Comparison of ENCODE assay signal across 8 cellular contexts in the genomic region with DNA sequence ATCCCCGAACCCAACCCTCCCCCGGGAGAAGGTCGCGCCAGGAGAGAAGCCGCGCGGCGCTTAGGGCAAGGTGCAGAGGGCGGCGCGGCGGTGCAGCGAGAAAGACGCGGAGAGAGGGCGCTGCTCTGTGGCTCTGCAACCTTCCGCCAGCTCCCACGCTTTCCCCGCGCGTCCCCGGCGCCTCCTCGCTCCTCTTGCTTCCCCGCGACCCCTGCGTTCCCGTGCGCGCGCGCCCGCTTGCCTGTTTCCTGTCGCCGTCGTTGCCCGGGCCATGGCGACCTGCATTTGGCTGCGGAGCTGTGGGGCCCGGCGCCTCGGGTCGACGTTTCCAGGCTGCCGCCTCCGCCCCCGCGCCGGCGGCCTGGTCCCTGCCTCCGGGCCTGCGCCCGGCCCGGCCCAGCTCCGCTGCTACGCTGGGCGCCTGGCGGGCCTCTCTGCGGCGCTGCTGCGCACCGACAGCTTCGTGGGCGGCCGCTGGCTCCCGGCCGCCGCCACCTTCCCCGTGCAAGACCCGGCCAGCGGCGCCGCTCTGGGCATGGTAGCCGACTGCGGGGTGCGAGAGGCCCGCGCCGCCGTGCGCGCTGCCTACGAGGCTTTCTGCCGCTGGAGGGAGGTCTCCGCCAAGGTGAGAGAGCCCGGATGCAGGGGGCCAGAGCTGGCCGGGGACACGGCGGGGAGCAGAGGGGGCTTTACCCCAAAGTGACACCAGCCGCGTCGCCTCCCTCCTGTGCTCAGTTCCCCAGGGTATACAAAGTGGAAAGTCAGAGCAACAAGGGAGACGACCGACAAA. TPM values are rescaled to one million over a fixed set of nuclear protein-coding genes. Genes with fewer than 3 reads are reported as not detected.
DNase-seq lines count a peak whose midpoint lies in the region; ATAC-seq, FAIRE-seq and TF ChIP-seq lines count a peak whose summit lies in the region.

A gene (plus strand): TSS at position 244 of the 790 bp plus-strand sequence. CDS start 28 bp downstream, at position 272.

- no peak for DNase-seq in D721Med (ENCODE audit: insufficient read length, low spot score)
- peak; percentile 9 for DNase-seq in HT1080 (ENCODE audit: low read depth)
- peak; percentile 76 for DNase-seq in RKO (ENCODE audit: low spot score)
- peak; percentile 43 for DNase-seq in fibroblast of villous mesenchyme (ENCODE audit: low read depth)
- DNase-seq in stromal cell of bone marrow (ENCODE audit: low read depth), result peak; percentile 16

- TF ChIP-seq CTCF in D721Med (IDR thresholded peaks at IDR 0.05; ENCODE audit: insufficient read depth, missing control alignments) (peak; percentile 28), fibroblast of villous mesenchyme (IDR thresholded peaks at IDR 0.05; ENCODE audit: insufficient read depth, low read depth, low read length) (peak; percentile 16)

- H3K9me3 Mint-ChIP-seq in activated T-helper 17 cell treated with anti-CD3 and anti-CD28 coated beads, Interleukin-2, amount 50 U/mL, for 72 hours, result peaks cover 4% of the 10 kb centered on the region

- H3K27me3 Mint-ChIP-seq in activated T-helper 17 cell treated with anti-CD3 and anti-CD28 coated beads, Interleukin-2, amount 50 U/mL, for 72 hours, result no peaks in the 10 kb centered on the region

- H3K4me3 ChIP-seq in fibroblast of villous mesenchyme (ENCODE audit: low read depth, low read length) (peak within 1 kb of the TSS; percentile 57), neuron (ENCODE audit: low read length) (peak within 1 kb of the TSS; percentile 74)

- H3K4me1 ChIP-seq in neuron (ENCODE audit: insufficient read depth, low read length), result peaks cover 6% of the 10 kb centered on the region

- H3K36me3 Mint-ChIP-seq in activated T-helper 17 cell treated with anti-CD3 and anti-CD28 coated beads, Interleukin-2, amount 50 U/mL, for 72 hours (ENCODE audit: low read depth), result no peaks in the 10 kb centered on the region

- H3K27ac Mint-ChIP-seq in activated T-helper 17 cell treated with anti-CD3 and anti-CD28 coated beads, Interleukin-2, amount 50 U/mL, for 72 hours, result peak within 1 kb of the TSS; percentile 71

- peaks cover 3% of the 10 kb centered on the region for H3K36me3 ChIP-seq in neuron (ENCODE audit: insufficient read depth, low read length)

- peak; percentile 49 for ATAC-seq in GM19468 (IDR thresholded peaks at IDR 0.05; ENCODE audit: extremely low read depth, unreplicated experiment)
- peak; percentile 82 for ATAC-seq in activated T-helper 17 cell treated with anti-CD3 and anti-CD28 coated beads, Interleukin-2, amount 50 U/mL, for 72 hours (replicated peaks)

- H3K27me3 ChIP-seq in neuron (ENCODE audit: insufficient read depth, low read length), result no peaks in the 10 kb centered on the region

- peak within 1 kb of the TSS; percentile 83 for H2AFZ ChIP-seq in neuron (ENCODE audit: low read depth, low read length)

- peaks cover 8% of the 10 kb centered on the region for H3K4me1 Mint-ChIP-seq in activated T-helper 17 cell treated with anti-CD3 and anti-CD28 coated beads, Interleukin-2, amount 50 U/mL, for 72 hours

- H3K4me3 Mint-ChIP-seq in activated T-helper 17 cell treated with anti-CD3 and anti-CD28 coated beads, Interleukin-2, amount 50 U/mL, for 72 hours, result peak within 1 kb of the TSS; percentile 90

- no peaks in the 10 kb centered on the region for H3K9me3 ChIP-seq in neuron (ENCODE audit: low read length)

- FAIRE-seq in D721Med (lab: Jason Lieb, UNC), result no peak

RNA-seq across cellular contexts. Expression of the gene that starts here (rescaled TPM):
- total RNA-seq in HT1080 (2014; rRNA removed; shearing (Covaris generic)), result 1.0 and 2.1 TPM in 2 replicates
- 2.4 and 3.0 TPM in 2 replicates for polyA plus RNA-seq in HT1080 (2015; cell fraction: cytosol; rRNA removed)
- polyA plus RNA-seq in HT1080 (2015; cell fraction: nucleus; rRNA removed), result 3.8 and 4.5 TPM in 2 replicates
- total RNA-seq in activated T-helper 17 cell treated with anti-CD3 and anti-CD28 coated beads, Interleukin-2, amount 50 U/mL, for 72 hours, result 1 to 10 TPM; 4.5 to 6.4 TPM
- 0.64 and 2.6 TPM in 2 replicates for total RNA-seq in fibroblast of villous mesenchyme
